ENCODE assay signal across 21 cellular contexts in the genomic region with DNA sequence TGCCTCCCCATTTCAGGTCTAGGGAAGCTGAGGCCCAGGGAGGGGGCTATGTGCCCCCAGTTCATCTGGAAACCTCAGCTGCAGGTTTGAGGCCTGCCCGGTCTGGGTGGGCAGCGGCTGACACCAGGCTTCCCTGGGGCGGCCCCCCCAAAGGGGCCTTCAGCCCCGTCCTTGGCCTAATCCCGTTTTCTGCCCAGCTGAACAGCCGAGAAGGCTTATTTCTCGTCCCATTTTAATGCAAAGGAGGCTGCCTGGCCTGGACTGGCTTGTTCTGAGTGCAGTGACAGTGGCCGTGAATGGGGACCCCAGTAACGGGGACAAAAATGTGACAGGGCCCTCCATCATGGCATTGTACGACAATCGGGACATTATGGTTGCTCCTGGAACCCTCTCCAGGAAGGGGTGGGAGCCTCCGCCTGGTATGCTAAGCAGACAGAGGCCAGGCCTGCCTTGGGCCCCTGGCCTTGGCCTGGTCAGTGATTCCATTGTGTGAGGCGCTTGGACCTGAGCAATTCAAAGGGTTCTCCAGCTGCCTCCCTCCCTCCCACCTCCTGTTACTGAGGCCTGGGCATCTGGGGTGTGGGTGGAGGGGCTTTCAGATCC.
DNase-seq lines count a peak whose midpoint lies in the region; ATAC-seq, FAIRE-seq and TF ChIP-seq lines count a peak whose summit lies in the region.
"Had no signal": no experiment of that assay in that cellular context is flagged by ENCODE, and none has a peak within 500 bp of the region (broad histone marks: within the 10 kb centered on the region; RNA-seq: fewer than 3 reads in every experiment).

No MANE protein-coding gene starts in this region.

- H3K79me1 ChIP-seq in H9 (ENCODE audit: insufficient read depth, low read depth, low read length, poor library complexity, severe bottlenecking) (no peaks in the 10 kb centered on the region), H1 (ENCODE audit: low read depth, low read length) (no peaks in the 10 kb centered on the region), mesendoderm (ENCODE audit: low read length) (no peaks in the 10 kb centered on the region)

- no peak for TF ChIP-seq RAD21 in H1 (IDR thresholded peaks at IDR 0.05 in 1 of 2, conservative IDR thresholded peaks at IDR 0.05 in 1 of 2; ENCODE audit: low read depth in 2 of 2, low read length in 2 of 2)

- intact Hi-C loops in thyroid gland (cut with DNase I): no loop called here

- H3K4me3 Mint-ChIP-seq in H9: no peak overlapping the region; a peak in 1 of 5 replicates

- no peaks in the 10 kb centered on the region for H3K9me3 ChIP-seq in H9 (ENCODE audit: control insufficient read depth, low read depth, low read length)
- H3K9me3 ChIP-seq in H1 (ENCODE audit: insufficient read depth in 2 of 2, low read depth in 1 of 2, low read length in 1 of 2): no peaks in the 10 kb centered on the region
- no peaks in the 10 kb centered on the region for H3K9me3 ChIP-seq in thyroid gland
- H3K9me3 ChIP-seq: HAP-1, MG63, SJCRH30 had no signal

- H3K4me3 ChIP-seq in H1 (ENCODE audit: extremely low read depth in 1 of 4, insufficient read depth in 2 of 4, low read depth in 3 of 4, low read length in 4 of 4) (no peak overlapping the region; a peak in 1 of 8 replicates), mesendoderm (ENCODE audit: low read length) (no peak overlapping the region), thyroid gland (replicated peaks in 1 of 3) (no peak overlapping the region)
- H3K4me3 ChIP-seq: HAP-1, MG63, SJCRH30 had no signal

- H2BK15ac ChIP-seq in H9 (ENCODE audit: low read depth, low read length) (no peak overlapping the region), H1 (ENCODE audit: low read length) (no peak overlapping the region), mesendoderm (replicated peaks; ENCODE audit: low read depth) (no peak overlapping the region)

- H3K18ac ChIP-seq in H9 (ENCODE audit: insufficient read length, low read depth, low read length) (no peak overlapping the region), H1 (ENCODE audit: extremely low read depth, low read length) (no peak overlapping the region; the same call in 1 of the 2 replicates), mesendoderm (ENCODE audit: low read length) (no peak overlapping the region)

- no peaks in the 10 kb centered on the region for H4K20me1 ChIP-seq in H9 (ENCODE audit: control insufficient read depth, insufficient read depth, insufficient read length)
- H4K20me1 ChIP-seq in H1 (replicated peaks in 1 of 2; ENCODE audit: control insufficient read depth in 1 of 2, insufficient read depth in 2 of 2, low read length in 2 of 2): no peaks in the 10 kb centered on the region

- TF ChIP-seq CTCF in H9 (conservative IDR thresholded peaks at IDR 0.05): no peak
- no peak for TF ChIP-seq CTCF in H1 (IDR thresholded peaks at IDR 0.05; ENCODE audit: control extremely low read depth in 1 of 3, insufficient read depth in 1 of 3, low read depth in 1 of 3, low read length in 3 of 3)
- no peak for TF ChIP-seq CTCF in thyroid gland (IDR thresholded peaks at IDR 0.05)

- H2AK5ac ChIP-seq in H9 (ENCODE audit: insufficient read length, low read length): no peak overlapping the region
- H2AK5ac ChIP-seq in H1 (ENCODE audit: low read depth, low read length): no peak overlapping the region
- H2AK5ac ChIP-seq in mesendoderm (ENCODE audit: low read length): no peak overlapping the region

- H4K8ac ChIP-seq in H9 (replicated peaks; ENCODE audit: insufficient read length, low read depth, low read length) (no peak overlapping the region), H1 (ENCODE audit: extremely low read depth, insufficient read depth, low read length) (peak overlapping the region; percentile 58), mesendoderm (ENCODE audit: low read depth, low read length) (no peak overlapping the region)

- no peak overlapping the region for H3K23ac ChIP-seq in H9 (ENCODE audit: insufficient read length, low read depth, low read length)
- H3K23ac ChIP-seq in H1 (ENCODE audit: insufficient read length): no peak overlapping the region
- no peak overlapping the region for H3K23ac ChIP-seq in mesendoderm (ENCODE audit: low read length)

- H3K4ac ChIP-seq in H9 (ENCODE audit: low read depth, low read length): no peak overlapping the region
- H3K4ac ChIP-seq in H1 (replicated peaks; ENCODE audit: insufficient read length, low read depth, low read length): no peak overlapping the region
- H3K4ac ChIP-seq in mesendoderm (ENCODE audit: low read depth, low read length): no peak overlapping the region

- H3K36me3 Mint-ChIP-seq in H9 (ENCODE audit: insufficient read depth in 1 of 3, low read depth in 3 of 3): no peaks in the 10 kb centered on the region

- H3K9me3 Mint-ChIP-seq in H9: no peaks in the 10 kb centered on the region; a peak in 1 of 5 replicates

- H3K27me3 ChIP-seq in H9 (ENCODE audit: insufficient read depth, low read length): no peaks in the 10 kb centered on the region
- peaks cover 0 to 2% (median 0%) of the 10 kb centered on the region in 4 experiments; a peak in 1 of 7 replicates for H3K27me3 ChIP-seq in H1 (replicated peaks in 1 of 4; ENCODE audit: control insufficient read depth in 3 of 4, extremely low read depth in 1 of 4, insufficient read depth in 3 of 4, low read length in 3 of 4)
- no peaks in the 10 kb centered on the region for H3K27me3 ChIP-seq in mesendoderm (ENCODE audit: insufficient read depth, low read length, poor library complexity)
- H3K27me3 ChIP-seq in thyroid gland: no peaks in the 10 kb centered on the region
- H3K27me3 ChIP-seq: MG63 had no signal

- WGBS in H9 (ENCODE audit: extremely low coverage, insufficient read length, low lambda C conversion rate): no CpG with 5 or more reads among the region's 13 CpGs
- 95% methylated on average over 11 of the region's 13 CpGs; no CpG with 5 or more reads in 1 of the 2 experiments for WGBS in H1 (ENCODE audit: extremely low coverage in 1 of 2, insufficient coverage in 1 of 2, insufficient read length in 1 of 2, insufficient replicate concordance in 2 of 2, low coverage in 1 of 2, low lambda C conversion rate in 2 of 2, missing lambda C conversion rate in 1 of 2), 2 experiments
- no CpG with 5 or more reads among the region's 13 CpGs for WGBS in mesendoderm (ENCODE audit: extremely low coverage, insufficient coverage, low lambda C conversion rate)
- WGBS in thyroid gland, 2 donors: 90 to 91% methylated on average over 7 to 8 of the region's 13 CpGs

- no peak overlapping the region for H3K27ac Mint-ChIP-seq in H9

- H3K23me2 ChIP-seq in H9 (ENCODE audit: insufficient read length, low read depth, low read length, poor library complexity, severe bottlenecking): no peaks in the 10 kb centered on the region
- 0 out of 2 replicates have a peak, but pooled peaks cover 2% of the 10 kb centered on the region for H3K23me2 ChIP-seq in H1 (ENCODE audit: low read depth, low read length)

- CTCF ChIA-PET in H1 (lab: Charles Lee; ENCODE audit: partially characterized antibody): interaction anchor here (0.6 to 4.8 kb wide), 9 partner anchors 9 to 144 kb away, joined by 3 to 26 read pairs (median 3); no protein-coding TSS in a partner anchor

- H3K14ac ChIP-seq in H9 (ENCODE audit: insufficient read depth, low read length): 0 out of 2 replicates have a peak overlapping the region, but pooled peaks have one; percentile 40
- no peak overlapping the region for H3K14ac ChIP-seq in H1 (ENCODE audit: insufficient read length)

- H2BK12ac ChIP-seq in H9 (ENCODE audit: insufficient read length, low read depth, low read length): no peak overlapping the region
- peak overlapping the region; percentile 60; the same call in 1 of the 2 replicates for H2BK12ac ChIP-seq in H1 (ENCODE audit: low read depth, low read length)

- no peak overlapping the region for H3T11ph ChIP-seq in H9 (ENCODE audit: low read length)

- peaks cover 20% of the 10 kb centered on the region for H3K27me3 Mint-ChIP-seq in H9 (ENCODE audit: low read depth)

- H2BK20ac ChIP-seq in H9 (ENCODE audit: low read depth, low read length, poor library complexity, severe bottlenecking) (no peak overlapping the region), H1 (ENCODE audit: low read length) (no peak overlapping the region)

- DNase-seq in H9 (no peak), H1 (ENCODE audit: low read depth in 1 of 2, low spot score in 2 of 2) (no peak), mesendoderm (no peak), retina (peak; percentile 56), thyroid gland (no peak), NCI-H2171 (lab: John Stamatoyannopoulos, UW) (no peak)
- DNase-seq: GF-D8, IMR-90, Karpas-422, MG63, NCI-H1092 treated with DMSO at 0.1 percent for 48 hours, NCI-H1694 treated with DMSO at 0.1 percent for 48 hours, NCI-H345, NCI-H526 treated with DMSO at 0.1 percent for 48 hours, PC-3, SJCRH30 had no signal

- H3K9ac ChIP-seq in H9 (ENCODE audit: extremely low read depth, insufficient read length, low read length) (no peak overlapping the region), H1 (replicated peaks in 1 of 4; ENCODE audit: extremely low read depth in 1 of 4, low read depth in 3 of 4, low read length in 3 of 4) (peak overlapping the region in 1 of 4 experiments; percentile 24; a peak in 1 of 7 replicates), mesendoderm (ENCODE audit: low read length) (no peak overlapping the region)

- H2AFZ ChIP-seq in H9 (ENCODE audit: low read length): no peak overlapping the region
- peak overlapping the region; percentile 40; the same call in 1 of the 2 replicates for H2AFZ ChIP-seq in H1 (ENCODE audit: low read length)

- no peak overlapping the region for H2BK120ac ChIP-seq in H9 (ENCODE audit: low read depth, low read length, poor library complexity, severe bottlenecking)
- H2BK120ac ChIP-seq in H1 (replicated peaks; ENCODE audit: low read depth, low read length): no peak overlapping the region
- no peak overlapping the region for H2BK120ac ChIP-seq in mesendoderm (ENCODE audit: low read depth, low read length)

- H3K27ac ChIP-seq in H9 (ENCODE audit: insufficient read length, low read depth, low read length) (no peak overlapping the region), H1 (ENCODE audit: low read depth, low read length) (no peak overlapping the region), mesendoderm (ENCODE audit: low read depth, low read length) (no peak overlapping the region), thyroid gland (no peak overlapping the region)
- H3K27ac ChIP-seq: C4-2B, RWPE1, SJCRH30 had no signal

- no peak for FAIRE-seq in H1 (lab: Jason Lieb, UNC)
- FAIRE-seq: GM12891 had no signal

- H4K5ac ChIP-seq in H9 (ENCODE audit: insufficient read length, low read depth, low read length): no peak overlapping the region
- no peak overlapping the region for H4K5ac ChIP-seq in H1 (ENCODE audit: insufficient read length, low read depth, low read length)
- H4K5ac ChIP-seq in mesendoderm (ENCODE audit: low read length): no peak overlapping the region

- no peak for ATAC-seq in GM21825 (IDR thresholded peaks at IDR 0.05; ENCODE audit: unreplicated experiment)
- ATAC-seq: PC-3 had no signal

- no peak for TF ChIP-seq EP300 in H1 (IDR thresholded peaks at IDR 0.05; ENCODE audit: borderline replicate concordance in 1 of 2, low read depth in 2 of 2, low read length in 2 of 2)

- H3K79me2 ChIP-seq in H9 (ENCODE audit: insufficient read depth, low read length): no peaks in the 10 kb centered on the region
- no peaks in the 10 kb centered on the region for H3K79me2 ChIP-seq in H1 (ENCODE audit: control insufficient read depth in 1 of 2, insufficient read depth in 2 of 2, low read length in 2 of 2)
- no peaks in the 10 kb centered on the region for H3K79me2 ChIP-seq in mesendoderm (ENCODE audit: control insufficient read depth, insufficient read depth, low read length)

- H2BK5ac ChIP-seq in H9 (ENCODE audit: insufficient read length, low read length) (no peak overlapping the region), H1 (ENCODE audit: low read depth, low read length) (no peak overlapping the region), mesendoderm (ENCODE audit: low read length) (no peak overlapping the region)

- H4K91ac ChIP-seq in H9 (ENCODE audit: insufficient read length, low read depth, low read length) (no peak overlapping the region), H1 (replicated peaks; ENCODE audit: insufficient read length, low read length) (no peak overlapping the region)

- POLR2A ChIA-PET in H1 (lab: Charles Lee; ENCODE audit: partially characterized antibody): interaction anchor here (1.3 kb wide), 1 partner anchor 10 kb away, joined by 3 read pairs; no protein-coding TSS in a partner anchor

- TF ChIP-seq POLR2A in H1 (IDR thresholded peaks at IDR 0.05; ENCODE audit: control extremely low read depth in 1 of 2, low read depth in 2 of 2, low read length in 2 of 2) (no peak), thyroid gland (IDR thresholded peaks at IDR 0.05) (no peak)

- H3K4me1 Mint-ChIP-seq in H9: peaks cover 26 to 48% of the 10 kb centered on the region in 2 experiments

- H3K56ac ChIP-seq in H9 (ENCODE audit: insufficient read length, low read depth, low read length) (no peak overlapping the region), H1 (replicated peaks; ENCODE audit: insufficient read length, low read depth, low read length) (no peak overlapping the region), mesendoderm (ENCODE audit: low read length) (peak overlapping the region; percentile 22)

- H3K4me1 ChIP-seq in H9 (ENCODE audit: insufficient read depth, low read length) (peaks cover 2% of the 10 kb centered on the region; the same call in 1 of the 2 replicates), H1 (replicated peaks in 1 of 4; ENCODE audit: control insufficient read depth in 3 of 4, insufficient read depth in 4 of 4, low read length in 3 of 4) (peaks cover 0 to 16% (median 9%) of the 10 kb centered on the region in 4 experiments; a peak in 5 of 7 replicates), mesendoderm (ENCODE audit: control insufficient read depth, low read depth, low read length) (peaks cover 1% of the 10 kb centered on the region), thyroid gland (no peaks in the 10 kb centered on the region)
- H3K4me1 ChIP-seq: HAP-1, SJCRH30 had no signal

- H3K4me2 ChIP-seq in H9 (ENCODE audit: insufficient read depth, insufficient read length, low read length) (no peak overlapping the region), H1 (ENCODE audit: insufficient read depth in 1 of 2, low read depth in 2 of 2, low read length in 2 of 2) (peak overlapping the region in 1 of 2 experiments; percentile 61; a peak in 1 of 4 replicates), mesendoderm (ENCODE audit: low read length) (no peak overlapping the region)

- H3K36me3 ChIP-seq in H1 (ENCODE audit: control insufficient read depth in 2 of 4, insufficient read depth in 4 of 4, low read length in 3 of 4) (no peaks in the 10 kb centered on the region), mesendoderm (ENCODE audit: control insufficient read depth, insufficient read depth, low read length) (no peaks in the 10 kb centered on the region), thyroid gland (no peaks in the 10 kb centered on the region)
- H3K36me3 ChIP-seq: HAP-1, MG63, SJCRH30 had no signal
